In the genomic region with DNA sequence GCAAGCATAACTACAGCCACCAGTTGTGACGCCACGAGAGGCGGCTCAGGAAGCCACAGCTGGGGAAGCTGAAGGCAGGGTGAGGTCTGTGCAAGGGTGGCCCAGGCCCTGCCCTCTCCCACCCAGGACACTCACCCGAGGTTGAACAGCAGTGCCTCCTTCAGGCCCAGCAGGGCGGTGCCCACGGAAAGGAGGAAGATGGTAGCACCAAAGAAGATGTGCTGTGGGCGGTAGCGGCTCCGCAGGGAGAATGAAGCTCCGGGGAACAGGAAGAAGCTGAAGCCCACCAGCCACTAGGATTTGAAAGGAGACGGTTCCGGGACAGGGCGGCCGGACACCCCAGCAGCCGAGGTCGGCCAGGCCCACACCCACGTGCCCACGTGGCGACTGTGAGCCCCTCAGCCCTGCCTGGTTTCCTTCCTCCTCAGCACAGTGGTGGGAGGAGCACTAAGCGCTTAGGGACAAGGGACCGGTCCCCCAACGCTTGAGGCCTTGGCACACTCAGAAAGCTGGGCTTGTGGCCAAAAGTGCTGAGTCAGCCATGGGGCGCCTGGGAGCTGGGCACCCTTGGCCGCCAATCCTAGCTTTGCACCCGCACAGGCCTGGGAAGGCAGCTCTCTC, we compare ENCODE assay signal across 8 cellular contexts. TPM values are rescaled to one million over a fixed set of nuclear protein-coding genes. Genes with fewer than 3 reads are reported as not detected.
DNase-seq lines count a peak whose midpoint lies in the region; ATAC-seq and TF ChIP-seq lines count a peak whose summit lies in the region.

No MANE protein-coding gene starts in this region.

- H3K9me3 ChIP-seq in BLaER1 treated with 17β-estradiol and CSF1 and Interleukin-3, amounts not matched to agents 10 nM and 100 nM (replicated peaks in 1 of 11): no peaks in the 10 kb centered on the region
- H3K9me3 ChIP-seq in gastrocnemius medialis: no peaks in the 10 kb centered on the region

- in situ Hi-C loops in gastrocnemius medialis (cut with MboI; ENCODE audit: low sequenced_read_pairs in 4 of 4): loop anchor here in 2 of 4 donors (10.0 to 25.0 kb wide), 3 partner anchors 50 to 402 kb away; a partner anchor contains a TSS

- 0 out of 22 replicates have a peak, but pooled peaks cover 0 to 3% (median 0%) of the 10 kb centered on the region in 11 experiments for H3K27me3 ChIP-seq in BLaER1 treated with 17β-estradiol and CSF1 and Interleukin-3, amounts not matched to agents 10 nM and 100 nM
- no peaks in the 10 kb centered on the region for H3K27me3 ChIP-seq in gastrocnemius medialis

- H3K9me3 Mint-ChIP-seq in glutamatergic neuron (ENCODE audit: unreplicated experiment): peaks cover 26% of the 10 kb centered on the region

- no peak for TF ChIP-seq POLR2A in gastrocnemius medialis (IDR thresholded peaks at IDR 0.05)

- H3K4me1 Mint-ChIP-seq in glutamatergic neuron (ENCODE audit: low read depth, unreplicated experiment): peaks cover 45% of the 10 kb centered on the region

- H3K27ac ChIP-seq in BLaER1 treated with 17β-estradiol and CSF1 and Interleukin-3, amounts not matched to agents 10 nM and 100 nM: peak overlapping the region in 7 of 11 experiments; percentile 14 to 73 (median 68); a peak in 9 of 22 replicates
- peak overlapping the region; percentile 51 to 66 (median 58) for H3K27ac ChIP-seq in gastrocnemius medialis

- H3K27ac Mint-ChIP-seq in glutamatergic neuron (ENCODE audit: unreplicated experiment): peak overlapping the region; percentile 78

- peak overlapping the region in 1 of 11 experiments; percentile 66; a peak in 2 of 22 replicates for H3K9ac ChIP-seq in BLaER1 treated with 17β-estradiol and CSF1 and Interleukin-3, amounts not matched to agents 10 nM and 100 nM

- no peaks in the 10 kb centered on the region; a peak in 1 of 22 replicates for H4K20me1 ChIP-seq in BLaER1 treated with 17β-estradiol and CSF1 and Interleukin-3, amounts not matched to agents 10 nM and 100 nM

- no peak overlapping the region for H3K4me3 Mint-ChIP-seq in glutamatergic neuron (ENCODE audit: unreplicated experiment)

- H3K36me3 Mint-ChIP-seq in glutamatergic neuron (ENCODE audit: unreplicated experiment): no peaks in the 10 kb centered on the region

- no peaks in the 10 kb centered on the region; a peak in 1 of 22 replicates for H3K36me3 ChIP-seq in BLaER1 treated with 17β-estradiol and CSF1 and Interleukin-3, amounts not matched to agents 10 nM and 100 nM
- no peaks in the 10 kb centered on the region for H3K36me3 ChIP-seq in gastrocnemius medialis

- H3K4me1 ChIP-seq in BLaER1 treated with 17β-estradiol and CSF1 and Interleukin-3, amounts not matched to agents 10 nM and 100 nM: peaks cover 59 to 73% (median 67%) of the 10 kb centered on the region in 10 experiments
- peaks cover 17 to 21% of the 10 kb centered on the region in 2 donors for H3K4me1 ChIP-seq in gastrocnemius medialis

- H3K4me3 ChIP-seq in BLaER1 treated with 17β-estradiol and CSF1 and Interleukin-3, amounts not matched to agents 10 nM and 100 nM: no peak overlapping the region
- no peak overlapping the region for H3K4me3 ChIP-seq in gastrocnemius medialis

- intact Hi-C loops in gastrocnemius medialis (cut with DNase I; ENCODE audit: low total_unique reads): no loop called here

- peak; percentile 45 for DNase-seq in LHCN-M2 (ENCODE audit: low read depth)
- DNase-seq in activated T-helper 1 cell treated with Interleukin-2 at 50 U/mL for 16 hours (ENCODE audit: low read depth): peak; percentile 24
- DNase-seq in glutamatergic neuron: no peak
- peak in 1 of 2 donors; percentile 41 for DNase-seq in gastrocnemius medialis
- no peak for DNase-seq in foreskin melanocyte
- no peak for DNase-seq in NCI-H1048 (lab: John Stamatoyannopoulos, UW)

- TF ChIP-seq CTCF in glutamatergic neuron (IDR thresholded peaks at IDR 0.05; ENCODE audit: partially characterized antibody, unreplicated experiment) (peak; percentile 35), gastrocnemius medialis (IDR thresholded peaks at IDR 0.05 in 4 of 5, conservative IDR thresholded peaks at IDR 0.05 in 1 of 5) (no peak)

- H3K4me2 ChIP-seq in BLaER1 treated with 17β-estradiol and CSF1 and Interleukin-3, amounts not matched to agents 10 nM and 100 nM: peak overlapping the region; percentile 68 to 87 (median 81)

- peaks cover 18% of the 10 kb centered on the region for H3K27me3 Mint-ChIP-seq in glutamatergic neuron (ENCODE audit: unreplicated experiment)

- ATAC-seq in gastrocnemius medialis (peak in 1 of 2 donors; percentile 47), HG03175 (IDR thresholded peaks at IDR 0.05; ENCODE audit: unreplicated experiment) (no peak)

RNA-seq across cellular contexts. Expression of a gene that starts 11.0 kb away (rescaled TPM):
- total RNA-seq in LHCN-M2 (2014; rRNA removed) (3.8 and 6.7 TPM in 2 replicates), glutamatergic neuron (ENCODE audit: unreplicated experiment) (17.2 TPM), gastrocnemius medialis (1 to 10 TPM; 2.2 to 6.5 (median 3.9) TPM)
- polyA plus RNA-seq in LHCN-M2 (2012): 5.5 TPM

RNA-seq across cellular contexts. Expression of a gene that starts 41.8 kb away (rescaled TPM):
- 0.63 TPM in 1 of 2 replicates, not detected in the other for total RNA-seq in LHCN-M2 (2014; rRNA removed)
- 0.07 TPM for polyA plus RNA-seq in LHCN-M2 (2012)
- 3.7 TPM for total RNA-seq in glutamatergic neuron (ENCODE audit: unreplicated experiment)
- total RNA-seq in gastrocnemius medialis: 1 to 10 TPM; 1.7 to 6.3 (median 4.8) TPM

Comparison
In these comparisons a context has a peak if more than half of its experiments do, and no peak if none do; other contexts are left out.
1. DNase-seq: peak in LHCN-M2 (single experiment) and activated T-helper 1 cell treated with Interleukin-2 at 50 U/mL for 16 hours (single experiment); none in glutamatergic neuron (single experiment), foreskin melanocyte (single experiment) and NCI-H1048 (single experiment).